Comparison of ENCODE assay signal across 12 cellular contexts in genomic region chr3:100150583-100150982, GRCh38. TPM values are rescaled to one million over a fixed set of nuclear protein-coding genes. Genes with fewer than 3 reads are reported as not detected.
DNase-seq lines count a peak whose midpoint lies in the region; TF ChIP-seq lines count a peak whose summit lies in the region.
"Had no signal": no experiment of that assay in that cellular context is flagged by ENCODE, and none has a peak within 500 bp of the region (broad histone marks: within the 10 kb centered on the region; RNA-seq: fewer than 3 reads in every experiment).

No MANE protein-coding gene starts in this region.

- no peak overlapping the region for H3K9ac ChIP-seq in trophoblast cell (ENCODE audit: low read length)

- TF ChIP-seq CTCF in coronary artery (IDR thresholded peaks at IDR 0.05) = no peak

- no peak overlapping the region for H4K91ac ChIP-seq in trophoblast cell (ENCODE audit: low read depth, low read length)

- H3K4me3 ChIP-seq in coronary artery = no peak overlapping the region
- no peak overlapping the region for H3K4me3 ChIP-seq in trophoblast cell (ENCODE audit: low read depth, low read length)
- H3K4me3 ChIP-seq: Peyer's patch had no signal

- DNase-seq in HCEC 1CT (peak; percentile 35), coronary artery (ENCODE audit: low spot score) (no peak), hepatic stellate cell (ENCODE audit: low spot score) (peak; percentile 12), kidney glomerular epithelial cell (lab: John Stamatoyannopoulos, UW) (no peak), trophoblast cell (no peak), pons (ENCODE audit: low spot score) (no peak)
- DNase-seq: activated gamma-delta T cell treated with Interleukin-2 at 50 U/mL for 16 hours; CD4-positive, alpha-beta memory T cell; nucleus accumbens; Peyer's patch; T-cell had no signal

- no peak overlapping the region for H2BK12ac ChIP-seq in trophoblast cell (ENCODE audit: low read length)

- no peak overlapping the region for H4K12ac ChIP-seq in trophoblast cell (ENCODE audit: low read depth, low read length)

- no peak overlapping the region for H3K18ac ChIP-seq in trophoblast cell (ENCODE audit: low read length)

- H3K36me3 ChIP-seq in trophoblast cell (ENCODE audit: control insufficient read depth in 1 of 2, insufficient read depth in 2 of 2, low read length in 2 of 2) = no peaks in the 10 kb centered on the region
- H3K36me3 ChIP-seq: Peyer's patch had no signal

- peak overlapping the region; percentile 82 to 84 for H3K27ac ChIP-seq in coronary artery
- H3K27ac ChIP-seq in temporal lobe (ENCODE audit: low read depth, low read length) = peak overlapping the region; percentile 34
- H3K27ac ChIP-seq in trophoblast cell (ENCODE audit: low read depth, low read length) = no peak overlapping the region

- H3K4me1 ChIP-seq in trophoblast cell (ENCODE audit: control insufficient read depth in 1 of 2, insufficient read depth in 2 of 2, low read length in 2 of 2) = no peaks in the 10 kb centered on the region
- H3K4me1 ChIP-seq: Peyer's patch had no signal

- no peaks in the 10 kb centered on the region for H3K79me2 ChIP-seq in trophoblast cell (ENCODE audit: control insufficient read depth, insufficient read depth, low read length, poor library complexity)

- H2AK5ac ChIP-seq in trophoblast cell (ENCODE audit: low read length) = no peak overlapping the region

- no peak overlapping the region for H3K4ac ChIP-seq in trophoblast cell (ENCODE audit: low read depth, low read length)

- no peak overlapping the region for H3K4me2 ChIP-seq in trophoblast cell (ENCODE audit: low read length)

- no peak overlapping the region for H3K23ac ChIP-seq in trophoblast cell (ENCODE audit: low read length)

- no peaks in the 10 kb centered on the region for H3K79me1 ChIP-seq in trophoblast cell (ENCODE audit: low read length)

- no peak overlapping the region for H2BK120ac ChIP-seq in trophoblast cell (ENCODE audit: insufficient read depth, low read length, poor library complexity)

- H4K8ac ChIP-seq in trophoblast cell (ENCODE audit: low read depth, low read length) = no peak overlapping the region

- no peak overlapping the region for H3K14ac ChIP-seq in trophoblast cell (ENCODE audit: low read length)

- no peaks in the 10 kb centered on the region for H3K27me3 ChIP-seq in trophoblast cell (ENCODE audit: insufficient read depth, low read length)
- H3K27me3 ChIP-seq: Peyer's patch had no signal

- no peak overlapping the region for H2BK5ac ChIP-seq in trophoblast cell (ENCODE audit: low read depth, low read length, poor library complexity)

- H2AFZ ChIP-seq in trophoblast cell (ENCODE audit: insufficient read depth, low read length, poor library complexity) = no peak overlapping the region

- no peaks in the 10 kb centered on the region for H3K9me3 ChIP-seq in trophoblast cell (ENCODE audit: insufficient read depth, low read depth, low read length)
- H3K9me3 ChIP-seq: Peyer's patch had no signal

RNA-seq across cellular contexts. Expression of gene FILIP1L, which starts 36.3 kb away (rescaled TPM):
- 2.2 TPM for total RNA-seq in temporal lobe
- polyA plus RNA-seq in trophoblast cell (2013) = 30.8 and 31.7 TPM in 2 replicates
- total RNA-seq: CD4-positive, alpha-beta memory T cell had no signal

Comparison
In these comparisons a context has a peak if more than half of its experiments do, and no peak if none do; other contexts are left out.
1. DNase-seq: peak in HCEC 1CT (single experiment) and hepatic stellate cell (single experiment); none in coronary artery (single experiment), kidney glomerular epithelial cell (single experiment), trophoblast cell (0 of 2) and pons (single experiment).